8 cellular contexts compared by ENCODE assay signal in genomic region chr14:95463173-95463901, GRCh38. TPM values are rescaled to one million over a fixed set of nuclear protein-coding genes. Genes with fewer than 3 reads are reported as not detected.
DNase-seq lines count a peak whose midpoint lies in the region; ATAC-seq and TF ChIP-seq lines count a peak whose summit lies in the region.

No MANE protein-coding gene starts in this region.

- no peak overlapping the region for H2AFZ ChIP-seq in KMS-11 (ENCODE audit: low read depth)
- no peak overlapping the region for H2AFZ ChIP-seq in OCI-LY1 (ENCODE audit: low read length)

- peak overlapping the region; percentile 88 for H3K4me2 ChIP-seq in KMS-11
- peak overlapping the region; percentile 41 for H3K4me2 ChIP-seq in OCI-LY1 (ENCODE audit: low read length)

- peak; percentile 20 for DNase-seq in activated naive CD4-positive, alpha-beta T cell treated with anti-CD3 and anti-CD28 coated beads, Interleukin-2, amount 50 U/mL, for 16 hours
- DNase-seq in pulmonary artery endothelial cell (ENCODE audit: low read depth, low spot score), result peak; percentile 33
- no peak for DNase-seq in GM19240 (ENCODE audit: insufficient read length, low spot score)
- no peak for DNase-seq in foreskin keratinocyte
- no peak for DNase-seq in 8988T
- DNase-seq in head of caudate nucleus, result no peak

- no peak for TF ChIP-seq CTCF in KMS-11 (conservative IDR thresholded peaks at IDR 0.05; ENCODE audit: low read depth, low read length)
- TF ChIP-seq CTCF in OCI-LY1 (IDR thresholded peaks at IDR 0.05; ENCODE audit: low read length), result no peak
- no peak for TF ChIP-seq CTCF in foreskin keratinocyte (conservative IDR thresholded peaks at IDR 0.05)

- H3F3A ChIP-seq in OCI-LY1 (ENCODE audit: insufficient read depth, low read length), result no peaks in the 10 kb centered on the region

- H3K4me1 ChIP-seq in KMS-11 (ENCODE audit: low read depth, poor library complexity, severe bottlenecking), result peaks cover 56% of the 10 kb centered on the region
- peaks cover 51% of the 10 kb centered on the region for H3K4me1 ChIP-seq in OCI-LY1 (ENCODE audit: insufficient read depth, low read length, severe bottlenecking)
- H3K4me1 ChIP-seq in foreskin keratinocyte, result no peaks in the 10 kb centered on the region

- H3K79me2 ChIP-seq in KMS-11 (ENCODE audit: insufficient read depth, low read depth), result no peaks in the 10 kb centered on the region
- H3K79me2 ChIP-seq in OCI-LY1 (ENCODE audit: insufficient read depth, low read length), result no peaks in the 10 kb centered on the region

- no peaks in the 10 kb centered on the region for H4K20me1 ChIP-seq in KMS-11 (ENCODE audit: insufficient read depth)
- no peaks in the 10 kb centered on the region for H4K20me1 ChIP-seq in OCI-LY1 (ENCODE audit: insufficient read depth, low read length)

- H3K27me3 ChIP-seq in KMS-11 (ENCODE audit: insufficient read depth, low read depth) (no peaks in the 10 kb centered on the region), OCI-LY1 (ENCODE audit: insufficient read depth, low read length) (no peaks in the 10 kb centered on the region), foreskin keratinocyte (no peaks in the 10 kb centered on the region)

- H3K9ac ChIP-seq in KMS-11 (peak overlapping the region; percentile 56; the same call in 1 of the 2 replicates), OCI-LY1 (ENCODE audit: low read length) (peak overlapping the region; percentile 57; the same call in 1 of the 2 replicates)

- H3K9me2 ChIP-seq in OCI-LY1 (ENCODE audit: low read depth, low read length), result no peaks in the 10 kb centered on the region

- H3K4me3 ChIP-seq in KMS-11 (IDR thresholded peaks at IDR 0.05; ENCODE audit: insufficient read depth, low read depth, low read length), result no peak overlapping the region
- no peak overlapping the region for H3K4me3 ChIP-seq in OCI-LY1 (ENCODE audit: low read depth, low read length, poor library complexity, severe bottlenecking)

- H3K36me3 ChIP-seq in KMS-11 (ENCODE audit: insufficient read depth) (no peaks in the 10 kb centered on the region), OCI-LY1 (ENCODE audit: insufficient read depth, low read length) (no peaks in the 10 kb centered on the region)

- no peaks in the 10 kb centered on the region for H3K9me3 ChIP-seq in OCI-LY1 (ENCODE audit: low read length)

- intact Hi-C loops in head of caudate nucleus (cut with DNase I), result no loop called here

- peak overlapping the region; percentile 93 for H3K27ac ChIP-seq in KMS-11
- peak overlapping the region; percentile 98 for H3K27ac ChIP-seq in OCI-LY1 (ENCODE audit: low read depth, low read length, poor library complexity, severe bottlenecking)
- no peak overlapping the region for H3K27ac ChIP-seq in foreskin keratinocyte

- no peak for ATAC-seq in foreskin keratinocyte

RNA-seq across cellular contexts. Expression of gene SYNE3, which starts 53.1 kb away (rescaled TPM):
- total RNA-seq in pulmonary artery endothelial cell (11.5 and 15.5 TPM in 2 replicates), foreskin keratinocyte (5.7 and 7.7 TPM in 2 replicates)
- polyA plus RNA-seq in foreskin keratinocyte, result 1.2 and 1.3 TPM in 2 replicates

Comparison
In these comparisons a context has a peak if more than half of its experiments do, and no peak if none do; other contexts are left out.
1. DNase-seq: peak in activated naive CD4-positive, alpha-beta T cell treated with anti-CD3 and anti-CD28 coated beads, Interleukin-2, amount 50 U/mL, for 16 hours (single experiment) and pulmonary artery endothelial cell (single experiment); none in GM19240 (single experiment), foreskin keratinocyte (0 of 2), 8988T (single experiment) and head of caudate nucleus (0 of 42).